Comparison of ENCODE assay signal across 8 cellular contexts in genomic region chr1:3795453-3796214, GRCh38. TPM values are rescaled to one million over a fixed set of nuclear protein-coding genes. Genes with fewer than 3 reads are reported as not detected.
DNase-seq lines count a peak whose midpoint lies in the region; ATAC-seq and TF ChIP-seq lines count a peak whose summit lies in the region.

No MANE protein-coding gene starts in this region.

- intact Hi-C loops in activated T-helper 1 cell treated with anti-CD3 and anti-CD28 coated beads, Interleukin-12 subunit alpha, Interleukin-12 subunit beta, Interleukin-2, Interleukin-4 antibody, amounts not matched to agents 30 ng/mL and 10 ng/mL and 1 ng/mL, durations not matched to agents 14 hours and 24 hours and 36 hours (cut with micrococcal nuclease), result loop anchor here (1.0 to 10.0 kb wide), 10 partner anchors 8 to 1381 kb away; partner anchors contain the start of genes C1orf174, CEP104, DFFB and PEX10

- no peaks in the 10 kb centered on the region for H3K27me3 Mint-ChIP-seq in activated T-helper 1 cell treated with anti-CD3 and anti-CD28 coated beads, Interleukin-12 subunit alpha, Interleukin-12 subunit beta, Interleukin-2, Interleukin-4 antibody, amounts not matched to agents 30 ng/mL and 10 ng/mL and 1 ng/mL, durations not matched to agents 14 hours and 24 hours and 36 hours (ENCODE audit: insufficient read depth)

- peak; percentile 35 for ATAC-seq in GM18517 (IDR thresholded peaks at IDR 0.05; ENCODE audit: unreplicated experiment)
- peak; percentile 20 for ATAC-seq in HG02981 (IDR thresholded peaks at IDR 0.05; ENCODE audit: unreplicated experiment)
- no peak for ATAC-seq in HG03571 (IDR thresholded peaks at IDR 0.05; ENCODE audit: unreplicated experiment)

- peak overlapping the region; percentile 86; the same call in 1 of the 2 replicates for H3K9ac ChIP-seq in iPS-20b (ENCODE audit: low read depth, low read length)

- H3K27ac ChIP-seq in iPS-20b (ENCODE audit: low read length), result no peak overlapping the region
- peak overlapping the region; percentile 79 for H3K27ac ChIP-seq in suprapubic skin

- H3K4me3 Mint-ChIP-seq in activated T-helper 1 cell treated with anti-CD3 and anti-CD28 coated beads, Interleukin-12 subunit alpha, Interleukin-12 subunit beta, Interleukin-2, Interleukin-4 antibody, amounts not matched to agents 30 ng/mL and 10 ng/mL and 1 ng/mL, durations not matched to agents 14 hours and 24 hours and 36 hours, result peak overlapping the region; percentile 91

- no peaks in the 10 kb centered on the region for H3K27me3 ChIP-seq in iPS-20b (ENCODE audit: insufficient read depth, low read length)
- H3K27me3 ChIP-seq in suprapubic skin, result peaks cover 5% of the 10 kb centered on the region

- H3K36me3 ChIP-seq in iPS-20b (ENCODE audit: insufficient read depth, low read depth, low read length), result peaks cover 3% of the 10 kb centered on the region; the same call in 1 of the 2 replicates
- H3K36me3 ChIP-seq in suprapubic skin, result peaks cover 2% of the 10 kb centered on the region

- no peak for TF ChIP-seq EP300 in suprapubic skin (IDR thresholded peaks at IDR 0.05)

- no peaks in the 10 kb centered on the region for H3K36me3 Mint-ChIP-seq in activated T-helper 1 cell treated with anti-CD3 and anti-CD28 coated beads, Interleukin-12 subunit alpha, Interleukin-12 subunit beta, Interleukin-2, Interleukin-4 antibody, amounts not matched to agents 30 ng/mL and 10 ng/mL and 1 ng/mL, durations not matched to agents 14 hours and 24 hours and 36 hours (ENCODE audit: low read depth)

- peak overlapping the region; percentile 89 for H3K27ac Mint-ChIP-seq in activated T-helper 1 cell treated with anti-CD3 and anti-CD28 coated beads, Interleukin-12 subunit alpha, Interleukin-12 subunit beta, Interleukin-2, Interleukin-4 antibody, amounts not matched to agents 30 ng/mL and 10 ng/mL and 1 ng/mL, durations not matched to agents 14 hours and 24 hours and 36 hours

- peaks cover 24% of the 10 kb centered on the region for H3K4me1 ChIP-seq in iPS-20b (ENCODE audit: insufficient read depth, low read length)
- peaks cover 44% of the 10 kb centered on the region for H3K4me1 ChIP-seq in suprapubic skin

- TF ChIP-seq CTCF in suprapubic skin (IDR thresholded peaks at IDR 0.05), result no peak

- H3K9me3 Mint-ChIP-seq in activated T-helper 1 cell treated with anti-CD3 and anti-CD28 coated beads, Interleukin-12 subunit alpha, Interleukin-12 subunit beta, Interleukin-2, Interleukin-4 antibody, amounts not matched to agents 30 ng/mL and 10 ng/mL and 1 ng/mL, durations not matched to agents 14 hours and 24 hours and 36 hours, result no peaks in the 10 kb centered on the region

- no peak for DNase-seq in activated T-helper 1 cell treated with anti-CD3 and anti-CD28 coated beads, Interleukin-12 subunit alpha, Interleukin-12 subunit beta, Interleukin-2, Interleukin-4 antibody, amounts not matched to agents 30 ng/mL and 10 ng/mL and 1 ng/mL, durations not matched to agents 14 hours and 24 hours and 36 hours (ENCODE audit: low spot score)
- DNase-seq in suprapubic skin (ENCODE audit: low spot score in 2 of 2) (no peak), NCI-H526 treated with DMSO at 0.1 percent for 48 hours (lab: John Stamatoyannopoulos, UW) (no peak)
- no peak for DNase-seq in stimulated activated naive CD4-positive, alpha-beta T cell (lab: John Stamatoyannopoulos, UW)

- H3K4me3 ChIP-seq in iPS-20b (ENCODE audit: low read length), result peak overlapping the region; percentile 80
- H3K4me3 ChIP-seq in suprapubic skin, result peak overlapping the region; percentile 73

- WGBS in suprapubic skin, result 6% methylated on average over 36 of the region's 53 CpGs

- no peak for TF ChIP-seq POLR2A in suprapubic skin (IDR thresholded peaks at IDR 0.05)

- H3K4me1 Mint-ChIP-seq in activated T-helper 1 cell treated with anti-CD3 and anti-CD28 coated beads, Interleukin-12 subunit alpha, Interleukin-12 subunit beta, Interleukin-2, Interleukin-4 antibody, amounts not matched to agents 30 ng/mL and 10 ng/mL and 1 ng/mL, durations not matched to agents 14 hours and 24 hours and 36 hours (ENCODE audit: low read depth), result peaks cover 34% of the 10 kb centered on the region

- no peaks in the 10 kb centered on the region for H3K9me3 ChIP-seq in iPS-20b (ENCODE audit: insufficient read depth, low read depth, low read length)
- H3K9me3 ChIP-seq in suprapubic skin, result no peaks in the 10 kb centered on the region

RNA-seq across cellular contexts. Expression of gene LRRC47, which starts 0.7 kb away (rescaled TPM):
- total RNA-seq in activated T-helper 1 cell treated with anti-CD3 and anti-CD28 coated beads, Interleukin-12 subunit alpha, Interleukin-12 subunit beta, Interleukin-2, Interleukin-4 antibody, amounts not matched to agents 30 ng/mL and 10 ng/mL and 1 ng/mL, durations not matched to agents 14 hours and 24 hours and 36 hours, result 45.2 and 50.1 TPM in 2 replicates
- total RNA-seq in suprapubic skin, result 10 to 100 TPM; 36.4 to 53.0 (median 41.4) TPM

RNA-seq across cellular contexts. Expression of gene SMIM1, which starts 23.1 kb away (rescaled TPM):
- 1.0 and 1.2 TPM in 2 replicates for total RNA-seq in activated T-helper 1 cell treated with anti-CD3 and anti-CD28 coated beads, Interleukin-12 subunit alpha, Interleukin-12 subunit beta, Interleukin-2, Interleukin-4 antibody, amounts not matched to agents 30 ng/mL and 10 ng/mL and 1 ng/mL, durations not matched to agents 14 hours and 24 hours and 36 hours
- 1 to 10 TPM in 3 of 4 donors, not detected in 1; 3.2 to 8.4 (median 3.4) TPM for total RNA-seq in suprapubic skin

RNA-seq across cellular contexts. Expression of gene CCDC27, which starts 43.4 kb away (rescaled TPM):
- total RNA-seq in activated T-helper 1 cell treated with anti-CD3 and anti-CD28 coated beads, Interleukin-12 subunit alpha, Interleukin-12 subunit beta, Interleukin-2, Interleukin-4 antibody, amounts not matched to agents 30 ng/mL and 10 ng/mL and 1 ng/mL, durations not matched to agents 14 hours and 24 hours and 36 hours, result not detected in 2 replicates
- total RNA-seq in suprapubic skin, result not detected
